24 cellular contexts compared by ENCODE assay signal in the genomic region with DNA sequence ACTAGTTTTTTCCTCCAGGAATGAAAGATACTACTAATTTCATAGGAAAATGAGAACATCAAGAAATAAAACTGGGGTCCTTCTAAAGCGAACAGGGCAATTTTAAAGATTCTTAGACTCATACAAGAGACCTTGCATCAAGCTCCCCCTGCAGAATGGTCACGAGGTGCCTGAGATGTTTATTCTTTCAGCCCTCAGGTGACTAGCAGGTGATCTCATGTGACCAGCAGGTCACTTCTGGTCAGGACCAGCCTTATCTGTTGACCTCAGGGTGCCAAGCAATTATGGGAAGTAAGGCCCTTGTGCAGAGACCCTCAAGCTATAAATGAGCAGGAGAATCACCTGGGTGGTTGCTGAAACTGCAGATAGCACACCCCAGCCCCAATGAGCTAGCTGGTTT. TPM values are rescaled to one million over a fixed set of nuclear protein-coding genes. Genes with fewer than 3 reads are reported as not detected.
A peak's percentile ranks its signal among the peaks of the same experiment; 100 is the strongest.
DNase-seq lines count a peak whose midpoint lies in the region; ATAC-seq, FAIRE-seq and TF ChIP-seq lines count a peak whose summit lies in the region.
"Had no signal": no experiment of that assay in that cellular context is flagged by ENCODE, and none has a peak within 500 bp of the region (broad histone marks: within the 10 kb centered on the region; RNA-seq: fewer than 3 reads in every experiment).

No MANE protein-coding gene starts in this region.

- TF ChIP-seq CTCF in body of pancreas (IDR thresholded peaks at IDR 0.05) (no peak), pancreas (IDR thresholded peaks at IDR 0.05) (no peak), H9 (conservative IDR thresholded peaks at IDR 0.05) (no peak)

- H3K9me3 Mint-ChIP-seq in H9, result peaks cover 13 to 19% of the 10 kb centered on the region in 2 experiments
- H3K9me3 Mint-ChIP-seq: CD8-positive, alpha-beta T cell had no signal

- H3K14ac ChIP-seq in H9 (ENCODE audit: insufficient read depth, low read length), result no peak overlapping the region

- H3K4ac ChIP-seq in H9 (ENCODE audit: low read depth, low read length), result no peak overlapping the region

- H3K79me1 ChIP-seq in H9 (ENCODE audit: insufficient read depth, low read depth, low read length, poor library complexity, severe bottlenecking), result no peaks in the 10 kb centered on the region

- no peak for FAIRE-seq in pancreas (lab: Jason Lieb, UNC)
- FAIRE-seq in GM12892 (lab: Jason Lieb, UNC), result no peak
- FAIRE-seq: A204.1, GM12891, GM19239, H1 had no signal

- H3K9ac ChIP-seq in H9 (ENCODE audit: extremely low read depth, insufficient read length, low read length), result no peak overlapping the region
- H3K9ac ChIP-seq: BLaER1, GM23248 had no signal

- TF ChIP-seq POLR2A in body of pancreas (IDR thresholded peaks at IDR 0.05) (no peak), GM12892 (IDR thresholded peaks at IDR 0.05; ENCODE audit: low read depth, low read length) (no peak)

- H4K91ac ChIP-seq in H9 (ENCODE audit: insufficient read length, low read depth, low read length), result no peak overlapping the region

- H3T11ph ChIP-seq in H9 (ENCODE audit: low read length), result no peak overlapping the region

- intact Hi-C loops in body of pancreas (cut with DNase I) (no loop called here), pancreas (cut with DNase I) (no loop called here)

- H2BK5ac ChIP-seq in H9 (ENCODE audit: insufficient read length, low read length), result no peak overlapping the region

- H4K8ac ChIP-seq in H9 (replicated peaks; ENCODE audit: insufficient read length, low read depth, low read length), result no peak overlapping the region

- H3K4me3 Mint-ChIP-seq in H9, result no peak overlapping the region
- H3K4me3 Mint-ChIP-seq: B cell; CD4-positive, CD25-positive, alpha-beta regulatory T cell; CD8-positive, alpha-beta T cell; HFFc6 had no signal

- H3K27ac ChIP-seq in body of pancreas, result peak overlapping the region; percentile 9 to 69 (median 62)
- H3K27ac ChIP-seq in pancreas, result peak overlapping the region in 2 of 4 donors; percentile 24 to 73
- no peak overlapping the region for H3K27ac ChIP-seq in H9 (ENCODE audit: insufficient read length, low read depth, low read length)
- H3K27ac ChIP-seq: 22Rv1, BLaER1, C4-2B, GM23248 had no signal

- no peaks in the 10 kb centered on the region for H3K27me3 ChIP-seq in body of pancreas
- no peaks in the 10 kb centered on the region for H3K27me3 ChIP-seq in pancreas
- H3K27me3 ChIP-seq in H9 (ENCODE audit: insufficient read depth, low read length), result no peaks in the 10 kb centered on the region
- H3K27me3 ChIP-seq: BLaER1 had no signal

- peaks cover 15 to 18% of the 10 kb centered on the region in 2 experiments for H3K4me1 Mint-ChIP-seq in H9
- H3K4me1 Mint-ChIP-seq: B cell; CD4-positive, CD25-positive, alpha-beta regulatory T cell had no signal

- H3K4me3 ChIP-seq in body of pancreas (no peak overlapping the region), pancreas (no peak overlapping the region)
- H3K4me3 ChIP-seq: BLaER1, GM23248, HAP-1 had no signal

- H3K4me2 ChIP-seq in H9 (ENCODE audit: insufficient read depth, insufficient read length, low read length), result no peak overlapping the region
- H3K4me2 ChIP-seq: BLaER1 had no signal

- no peak overlapping the region for H3K27ac Mint-ChIP-seq in H9
- H3K27ac Mint-ChIP-seq: B cell; CD4-positive, CD25-positive, alpha-beta regulatory T cell; CD8-positive, alpha-beta T cell; HFFc6 had no signal

- no peak overlapping the region for H2AFZ ChIP-seq in H9 (ENCODE audit: low read length)
- H2AFZ ChIP-seq: GM23248 had no signal

- no peak overlapping the region for H2BK20ac ChIP-seq in H9 (ENCODE audit: low read depth, low read length, poor library complexity, severe bottlenecking)

- H2BK12ac ChIP-seq in H9 (ENCODE audit: insufficient read length, low read depth, low read length), result no peak overlapping the region

- peaks cover 27% of the 10 kb centered on the region for H3K27me3 Mint-ChIP-seq in H9 (ENCODE audit: low read depth)

- no peaks in the 10 kb centered on the region for H4K20me1 ChIP-seq in H9 (ENCODE audit: control insufficient read depth, insufficient read depth, insufficient read length)
- H4K20me1 ChIP-seq: BLaER1 had no signal

- 45 to 54% methylated on average over 2 of the region's 2 CpGs for WGBS in body of pancreas, 2 donors
- 50% methylated on average over 2 of the region's 2 CpGs for WGBS in pancreas, 2 donors
- no CpG with 5 or more reads among the region's 2 CpGs for WGBS in H9 (ENCODE audit: extremely low coverage, insufficient read length, low lambda C conversion rate)

- peaks cover 62% of the 10 kb centered on the region for H3K4me1 ChIP-seq in body of pancreas
- H3K4me1 ChIP-seq in pancreas, result peaks cover 8 to 20% (median 16%) of the 10 kb centered on the region in 3 donors
- H3K4me1 ChIP-seq in H9 (ENCODE audit: insufficient read depth, low read length), result no peaks in the 10 kb centered on the region
- H3K4me1 ChIP-seq: HAP-1 had no signal

- H3K36me3 Mint-ChIP-seq in H9 (ENCODE audit: insufficient read depth in 1 of 3, low read depth in 3 of 3), result peaks cover 5 to 10% (median 8%) of the 10 kb centered on the region in 3 experiments; a peak in 6 of 7 replicates
- H3K36me3 Mint-ChIP-seq: CD4-positive, CD25-positive, alpha-beta regulatory T cell; CD8-positive, alpha-beta T cell had no signal

- H3K36me3 ChIP-seq in body of pancreas (replicated peaks in 1 of 2; ENCODE audit: insufficient read depth in 1 of 2, low read depth in 2 of 2) (no peaks in the 10 kb centered on the region), pancreas (no peaks in the 10 kb centered on the region)
- H3K36me3 ChIP-seq: BLaER1, HAP-1 had no signal

- H3K56ac ChIP-seq in H9 (ENCODE audit: insufficient read length, low read depth, low read length), result no peak overlapping the region

- H3K9me3 ChIP-seq in body of pancreas (no peaks in the 10 kb centered on the region), pancreas (no peaks in the 10 kb centered on the region), H9 (ENCODE audit: control insufficient read depth, low read depth, low read length) (no peaks in the 10 kb centered on the region)
- H3K9me3 ChIP-seq: Caco-2, HAP-1 had no signal

- no peaks in the 10 kb centered on the region for H3K23me2 ChIP-seq in H9 (ENCODE audit: insufficient read length, low read depth, low read length, poor library complexity, severe bottlenecking)

- H4K5ac ChIP-seq in H9 (ENCODE audit: insufficient read length, low read depth, low read length), result no peak overlapping the region

- H3K18ac ChIP-seq in H9 (ENCODE audit: insufficient read length, low read depth, low read length), result no peak overlapping the region

- peak; percentile 18 for DNase-seq in DMS53 (lab: John Stamatoyannopoulos, UW)
- no peak for DNase-seq in DMS53 treated with DMSO at 0.1 percent for 48 hours (lab: John Stamatoyannopoulos, UW; ENCODE audit: unreplicated experiment)
- DNase-seq in body of pancreas, result peak; percentile 39 to 79 (median 58)
- DNase-seq in pancreas, result peak in 2 of 6 donors; percentile 60 to 72
- no peak for DNase-seq in H9
- DNase-seq in GM12892 (ENCODE audit: insufficient read length), result no peak
- DNase-seq: Caco-2; CD4-positive, CD25-positive, alpha-beta regulatory T cell; CD8-positive, alpha-beta T cell; DMS153; DMS79 treated with DMSO at 0.1 percent for 48 hours; GF-D8; GM23248; HFFc6 had no signal

- H3K23ac ChIP-seq in H9 (ENCODE audit: insufficient read length, low read depth, low read length), result no peak overlapping the region

- no peak overlapping the region for H2BK15ac ChIP-seq in H9 (ENCODE audit: low read depth, low read length)

- ATAC-seq in body of pancreas (peak; percentile 46), pancreas (peak; percentile 48 to 68 (median 61)), GM18858 (IDR thresholded peaks at IDR 0.05; ENCODE audit: unreplicated experiment) (no peak)
- ATAC-seq: CD8-positive, alpha-beta T cell had no signal

- H2AK5ac ChIP-seq in H9 (ENCODE audit: insufficient read length, low read length), result no peak overlapping the region

- H2BK120ac ChIP-seq in H9 (ENCODE audit: low read depth, low read length, poor library complexity, severe bottlenecking), result no peak overlapping the region

- no peaks in the 10 kb centered on the region for H3K79me2 ChIP-seq in H9 (ENCODE audit: insufficient read depth, low read length)

RNA-seq across cellular contexts. Expression of gene TMEM51, which starts 20.6 kb away (rescaled TPM):
- total RNA-seq in body of pancreas (10 to 100 TPM; 26.5 to 36.9 TPM), pancreas (10 to 100 TPM; 18.4 to 42.1 (median 25.6) TPM), H9 (2021) (4.6 and 4.8 TPM in 2 replicates)
- polyA plus RNA-seq in pancreas, result 10 to 100 TPM; 18.2 to 28.2 TPM
- 0.13 TPM for polyA plus RNA-seq in GM12892 (2012; ENCODE audit: missing spikeins)
- total RNA-seq: CD4-positive, CD25-positive, alpha-beta regulatory T cell; CD8-positive, alpha-beta T cell had no signal
- polyA plus RNA-seq: CD4-positive, CD25-positive, alpha-beta regulatory T cell had no signal

Comparison
In these comparisons a context has a peak if more than half of its experiments do, and no peak if none do; other contexts are left out.
1. DNase-seq: peak in DMS53 (single experiment) and body of pancreas (4 of 4); none in DMS53 treated with DMSO at 0.1 percent for 48 hours (single experiment), H9 (single experiment) and GM12892 (single experiment).